ENCODE assay signal across 8 cellular contexts in the genomic region with DNA sequence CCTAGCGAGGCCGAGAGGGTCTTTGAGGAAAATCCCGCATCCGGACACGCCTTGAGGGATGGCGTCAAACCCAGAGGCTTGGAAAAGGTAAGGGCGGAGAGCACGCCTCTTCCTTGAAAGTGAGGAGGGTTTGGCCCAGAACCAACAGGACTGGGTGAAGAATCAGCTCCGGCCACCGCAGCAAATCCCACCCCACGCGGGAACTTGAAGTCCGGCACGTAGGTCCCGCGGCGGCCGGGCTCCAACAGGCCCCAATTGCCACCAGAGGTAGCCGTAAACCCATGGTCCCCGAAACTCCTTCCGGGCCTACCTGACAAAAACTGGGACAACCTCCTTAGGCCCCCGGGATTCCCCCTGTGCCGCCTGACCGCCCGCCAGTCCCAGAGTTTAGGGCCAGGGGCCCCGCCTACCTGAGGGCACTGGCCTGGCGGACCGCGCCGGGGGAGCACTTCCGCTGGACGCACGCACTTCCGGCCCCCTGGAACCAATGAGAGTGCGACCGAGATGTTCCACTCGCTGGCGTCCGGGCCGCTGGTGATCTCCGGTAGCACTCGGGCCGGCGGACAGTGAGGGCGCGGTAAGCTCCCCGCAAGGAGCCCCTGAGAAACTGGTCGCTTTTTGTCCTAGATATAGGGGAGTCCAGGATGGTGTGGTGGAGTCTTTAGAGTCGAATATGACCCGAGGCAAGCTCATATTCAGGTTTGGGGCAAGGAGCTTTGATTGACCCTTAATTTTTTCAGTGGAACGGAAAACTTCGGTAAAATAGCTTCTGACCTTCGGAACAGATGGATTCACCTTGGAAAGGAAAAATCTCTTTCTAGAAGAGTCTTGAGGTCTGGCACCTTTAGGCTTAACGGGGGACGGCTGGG. TPM values are rescaled to one million over a fixed set of nuclear protein-coding genes. Genes with fewer than 3 reads are reported as not detected.
A peak's percentile ranks its signal among the peaks of the same experiment; 100 is the strongest.
DNase-seq lines count a peak whose midpoint lies in the region; ATAC-seq and TF ChIP-seq lines count a peak whose summit lies in the region.

A gene (minus strand): TSS at position 453 of the 869 bp plus-strand sequence. CDS start 6,772 bp downstream, outside the sequence.
A gene (plus strand): TSS at position 537 of the 869 bp plus-strand sequence. CDS start 28,599 bp downstream, outside the sequence.

- no peaks in the 10 kb centered on the region for H3K9me3 ChIP-seq in thoracic aorta

- peaks cover 2% of the 10 kb centered on the region for H3K36me3 Mint-ChIP-seq in activated naive CD8-positive, alpha-beta T cell
- H3K36me3 Mint-ChIP-seq in osteocyte (ENCODE audit: unreplicated experiment): peaks cover 12% of the 10 kb centered on the region

- no peaks in the 10 kb centered on the region for H3K27me3 ChIP-seq in thoracic aorta (replicated peaks; ENCODE audit: insufficient read depth)

- H3K4me1 ChIP-seq in thoracic aorta (ENCODE audit: control insufficient read depth in 1 of 2, low read depth in 2 of 2): peaks cover 16 to 25% of the 10 kb centered on the region in 2 donors

- H3K27me3 Mint-ChIP-seq in activated naive CD8-positive, alpha-beta T cell: no peaks in the 10 kb centered on the region
- no peaks in the 10 kb centered on the region for H3K27me3 Mint-ChIP-seq in osteocyte (ENCODE audit: unreplicated experiment)

- peak within 1 kb of the TSS; percentile 72 to 74 for H3K27ac ChIP-seq in thoracic aorta

- peaks cover 3% of the 10 kb centered on the region for H3K36me3 ChIP-seq in thoracic aorta

- peak within 1 kb of the TSS; percentile 98 for H3K4me3 ChIP-seq in GM08714 (ENCODE audit: low read length)
- peak within 1 kb of the TSS; percentile 91 for H3K4me3 ChIP-seq in thoracic aorta

- H3K27ac Mint-ChIP-seq in activated naive CD8-positive, alpha-beta T cell: peak within 1 kb of the TSS; percentile 98
- H3K27ac Mint-ChIP-seq in osteocyte (ENCODE audit: unreplicated experiment): peak within 1 kb of the TSS; percentile 98

- no peaks in the 10 kb centered on the region for H3K9me3 Mint-ChIP-seq in activated naive CD8-positive, alpha-beta T cell (ENCODE audit: low read depth)
- H3K9me3 Mint-ChIP-seq in osteocyte (ENCODE audit: unreplicated experiment): no peaks in the 10 kb centered on the region

- peaks cover 20% of the 10 kb centered on the region for H3K4me1 Mint-ChIP-seq in activated naive CD8-positive, alpha-beta T cell (ENCODE audit: low read depth)
- peaks cover 16% of the 10 kb centered on the region for H3K4me1 Mint-ChIP-seq in osteocyte (ENCODE audit: unreplicated experiment)

- TF ChIP-seq CTCF in osteocyte (IDR thresholded peaks at IDR 0.05): no peak
- no peak for TF ChIP-seq CTCF in thoracic aorta (IDR thresholded peaks at IDR 0.05)

- intact Hi-C loops in Right ventricle myocardium inferior (cut with DNase I): loop anchor here (1.0 to 10.0 kb wide), 4 partner anchors 68 to 394 kb away; a partner anchor contains a TSS

- ATAC-seq in HG02588 (IDR thresholded peaks at IDR 0.05; ENCODE audit: unreplicated experiment) (peak; percentile 93), Right ventricle myocardium inferior (peak; percentile 99), thoracic aorta (ENCODE audit: insufficient number of reproducible peaks, low FRiP score, low read depth) (peak; percentile 85)

- DNase-seq in NCI-H1048 (lab: John Stamatoyannopoulos, UW): peak; percentile 66
- peak; percentile 71 for DNase-seq in SKM-1 (lab: John Stamatoyannopoulos, UW; ENCODE audit: unreplicated experiment)
- DNase-seq in Right ventricle myocardium inferior (ENCODE audit: missing footprints): peak; percentile 96
- peak; percentile 96 for DNase-seq in osteocyte (ENCODE audit: extremely low spot score, unreplicated experiment)
- DNase-seq in thoracic aorta (ENCODE audit: low spot score): peak; percentile 63

- peak within 1 kb of the TSS; percentile 99 for H3K4me3 Mint-ChIP-seq in activated naive CD8-positive, alpha-beta T cell
- peak within 1 kb of the TSS; percentile 96 for H3K4me3 Mint-ChIP-seq in osteocyte (ENCODE audit: unreplicated experiment)

RNA-seq across cellular contexts. Expression of the first gene that starts in this region (rescaled TPM):
- total RNA-seq in Right ventricle myocardium inferior (41.8 TPM), osteocyte (28.6 and 32.3 TPM in 2 replicates), thoracic aorta (10 to 100 TPM; 21.9 to 27.9 TPM)

RNA-seq across cellular contexts. Expression of the second gene that starts in this region (rescaled TPM):
- total RNA-seq in Right ventricle myocardium inferior (19.3 TPM), osteocyte (14.5 TPM in 2 replicates), thoracic aorta (1 to 10 TPM; 4.6 to 4.7 TPM)

Comparison
In these comparisons a context has a peak if more than half of its experiments do, and no peak if none do; other contexts are left out.
1. Peak in every context shown above with its lines: DNase-seq, ATAC-seq, H3K4me3 ChIP-seq and H3K27ac ChIP-seq.